ENCODE assay signal across 24 cellular contexts in genomic region chr11:62057069-62057468, GRCh38.
"Had no signal": no experiment of that assay in that cellular context is flagged by ENCODE, and none has a peak within 500 bp of the region (broad histone marks: within the 10 kb centered on the region; RNA-seq: fewer than 3 reads in every experiment).

No MANE protein-coding gene starts in this region.

- H3K4me1 Mint-ChIP-seq: natural killer cell; stimulated activated effector memory CD8-positive, alpha-beta T cell treated with anti-CD3 and anti-CD28 coated beads, Interleukin-12 subunit alpha, Interleukin-12 subunit beta, amount 100 ng/mL, for 72 hours had no signal

- H3K9me3 Mint-ChIP-seq: natural killer cell; neural crest cell; stimulated activated effector memory CD8-positive, alpha-beta T cell treated with anti-CD3 and anti-CD28 coated beads, Interleukin-12 subunit alpha, Interleukin-12 subunit beta, amount 100 ng/mL, for 72 hours had no signal

- ATAC-seq: foreskin keratinocyte; natural killer cell; pancreas; sciatic nerve; stimulated activated effector memory CD8-positive, alpha-beta T cell treated with anti-CD3 and anti-CD28 coated beads, Interleukin-12 subunit alpha, Interleukin-12 subunit beta, amount 100 ng/mL, for 72 hours had no signal

- H3K9me3 ChIP-seq: esophagus muscularis mucosa, neutrophil, pancreas, stomach, thyroid gland, vagina had no signal

- H3K4me3 Mint-ChIP-seq: natural killer cell; neural crest cell; stimulated activated effector memory CD8-positive, alpha-beta T cell treated with anti-CD3 and anti-CD28 coated beads, Interleukin-12 subunit alpha, Interleukin-12 subunit beta, amount 100 ng/mL, for 72 hours had no signal

- H3K4me1 ChIP-seq: foreskin keratinocyte, pancreas, stomach, thyroid gland, vagina had no signal

- DNase-seq: dermis blood vessel endothelial cell; effector memory CD4-positive, alpha-beta T cell; foreskin keratinocyte; glutamatergic neuron; mesenchymal stem cell; midbrain; natural killer cell; pancreas; retina; stimulated activated CD4-positive, alpha-beta T cell treated with anti-CD3 and anti-CD28 coated beads, Interleukin-12 subunit alpha, Interleukin-12 subunit beta, amount 100 ng/mL, for 4 hours; stimulated activated CD4-positive, alpha-beta T cell treated with anti-CD3 and anti-CD28 coated beads, Interleukin-1b, Interleukin-23, amount 100 ng/mL, for 48 hours; stimulated activated CD4-positive, alpha-beta T cell treated with anti-CD3 and anti-CD28 coated beads, Interleukin-4, amount 100 ng/mL, for 24 hours; stimulated activated naive CD4-positive, alpha-beta T cell treated with Interleukin-2 at 50 U/mL for 16 hours; stomach; thyroid gland; trophoblast cell had no signal

- H3K4me3 ChIP-seq: coronary artery, esophagus muscularis mucosa, pancreas, smooth muscle cell, stomach, thyroid gland, vagina had no signal

- H3K27me3 ChIP-seq: esophagus muscularis mucosa, neutrophil, pancreas, stomach, thyroid gland, vagina had no signal

- H3K27ac ChIP-seq: coronary artery, esophagus muscularis mucosa, foreskin keratinocyte, neutrophil, pancreas, stomach, thyroid gland, vagina had no signal

- H3K27ac Mint-ChIP-seq: natural killer cell; stimulated activated effector memory CD8-positive, alpha-beta T cell treated with anti-CD3 and anti-CD28 coated beads, Interleukin-12 subunit alpha, Interleukin-12 subunit beta, amount 100 ng/mL, for 72 hours had no signal

- H3K36me3 ChIP-seq: esophagus muscularis mucosa, neutrophil, pancreas, stomach, thyroid gland, vagina had no signal

- H3K36me3 Mint-ChIP-seq: natural killer cell; stimulated activated effector memory CD8-positive, alpha-beta T cell treated with anti-CD3 and anti-CD28 coated beads, Interleukin-12 subunit alpha, Interleukin-12 subunit beta, amount 100 ng/mL, for 72 hours had no signal

- H3K4me2 ChIP-seq: smooth muscle cell had no signal
